12 cellular contexts compared by ENCODE assay signal in genomic region chr12:45973526-45973925, GRCh38. TPM values are rescaled to one million over a fixed set of nuclear protein-coding genes. Genes with fewer than 3 reads are reported as not detected.
DNase-seq lines count a peak whose midpoint lies in the region; TF ChIP-seq lines count a peak whose summit lies in the region.
"Had no signal": no experiment of that assay in that cellular context is flagged by ENCODE, and none has a peak within 500 bp of the region (broad histone marks: within the 10 kb centered on the region; RNA-seq: fewer than 3 reads in every experiment).

No MANE protein-coding gene starts in this region.

- WGBS in GM23248 (ENCODE audit: low coverage in 1 of 2, low lambda C conversion rate in 2 of 2, missing lambda C conversion rate in 2 of 2), 2 experiments, result 44 to 56% methylated on average over 2 of the region's 2 CpGs
- no CpG with 5 or more reads among the region's 2 CpGs for WGBS in mesenchymal stem cell
- WGBS in lower leg skin, 2 donors, result 51 to 74% methylated on average over 2 of the region's 2 CpGs

- H3K14ac ChIP-seq in mesenchymal stem cell (ENCODE audit: low read length in 2 of 2), result no peak overlapping the region

- H2BK120ac ChIP-seq in mesenchymal stem cell (ENCODE audit: low read depth, low read length), result no peak overlapping the region

- H3K23ac ChIP-seq in mesenchymal stem cell (ENCODE audit: low read length in 2 of 2), result no peak overlapping the region

- intact Hi-C loops in tibial artery (cut with DNase I; ENCODE audit: low total_unique reads), result no loop called here
- intact Hi-C loops in lower leg skin (cut with DNase I; ENCODE audit: low total_unique reads), result no loop called here
- intact Hi-C loops in breast epithelium (cut with DNase I; ENCODE audit: low total_unique reads), result no loop called here

- H3K18ac ChIP-seq in mesenchymal stem cell (ENCODE audit: low read depth in 1 of 2, low read length in 2 of 2), result no peak overlapping the region

- no peak overlapping the region for H2AK5ac ChIP-seq in mesenchymal stem cell (ENCODE audit: low read length, severe bottlenecking)

- H3K9ac ChIP-seq in GM23248 (no peak overlapping the region), mesenchymal stem cell (ENCODE audit: low read length) (no peak overlapping the region)

- no peaks in the 10 kb centered on the region for H3K9me3 ChIP-seq in GM23248 (ENCODE audit: low read depth)
- H3K9me3 ChIP-seq in mesenchymal stem cell (ENCODE audit: control insufficient read depth, low read length), result no peaks in the 10 kb centered on the region
- H3K9me3 ChIP-seq in tibial artery, result no peaks in the 10 kb centered on the region
- H3K9me3 ChIP-seq in breast epithelium, result no peaks in the 10 kb centered on the region

- H4K8ac ChIP-seq in mesenchymal stem cell (ENCODE audit: low read length), result no peak overlapping the region

- no peak overlapping the region for H2BK15ac ChIP-seq in mesenchymal stem cell (ENCODE audit: low read depth, poor library complexity, severe bottlenecking)

- H2AFZ ChIP-seq in GM23248, result no peak overlapping the region
- no peak overlapping the region for H2AFZ ChIP-seq in mesenchymal stem cell (ENCODE audit: low read depth, low read length)

- no peak overlapping the region for H4K91ac ChIP-seq in mesenchymal stem cell (ENCODE audit: low read length)

- H3K79me1 ChIP-seq in mesenchymal stem cell (replicated peaks; ENCODE audit: low read length, poor library complexity, severe bottlenecking), result no peaks in the 10 kb centered on the region

- H3K79me2 ChIP-seq in GM23248 (ENCODE audit: insufficient read depth), result peaks cover 98% of the 10 kb centered on the region

- TF ChIP-seq CTCF in BJ (IDR thresholded peaks at IDR 0.05; ENCODE audit: insufficient read depth, low read depth, low read length) (no peak), tibial artery (IDR thresholded peaks at IDR 0.05) (no peak), lower leg skin (IDR thresholded peaks at IDR 0.05) (no peak), breast epithelium (IDR thresholded peaks at IDR 0.05) (no peak)

- H3K4me2 ChIP-seq in GM23248 (ENCODE audit: unreplicated experiment), result peak overlapping the region; percentile 77
- no peak overlapping the region for H3K4me2 ChIP-seq in mesenchymal stem cell (ENCODE audit: low read length, poor library complexity, severe bottlenecking)

- H3F3A ChIP-seq in GM23248 (ENCODE audit: insufficient read depth), result peaks cover 56% of the 10 kb centered on the region

- peaks cover 75% of the 10 kb centered on the region for H3K4me1 ChIP-seq in GM23248 (ENCODE audit: insufficient read depth)
- peaks cover 8% of the 10 kb centered on the region for H3K4me1 ChIP-seq in mesenchymal stem cell (ENCODE audit: control insufficient read depth, insufficient read depth, low read depth, low read length)
- peaks cover 0 to 95% (median 23%) of the 10 kb centered on the region in 4 donors for H3K4me1 ChIP-seq in tibial artery
- no peaks in the 10 kb centered on the region for H3K4me1 ChIP-seq in breast epithelium

- in situ Hi-C loops in GM23248 (cut with MboI), result no loop called here

- no peak overlapping the region for H2BK5ac ChIP-seq in mesenchymal stem cell (ENCODE audit: low read depth, low read length, poor library complexity, severe bottlenecking)

- CTCF ChIA-PET in BJ (lab: Yijun Ruan, JAX), result interaction anchor here (1.0 kb wide), 1 partner anchor 12 kb away, joined by 3 read pairs; no protein-coding TSS in a partner anchor

- peaks cover 2% of the 10 kb centered on the region; the same call in 1 of the 2 replicates for H3K36me3 ChIP-seq in BJ (ENCODE audit: control insufficient read depth, insufficient read depth, low read length)
- H3K36me3 ChIP-seq in GM23248 (ENCODE audit: low read depth), result 0 out of 2 replicates have a peak, but pooled peaks cover 5% of the 10 kb centered on the region
- H3K36me3 ChIP-seq in mesenchymal stem cell (ENCODE audit: control insufficient read depth in 1 of 2, insufficient read depth in 2 of 2, low read depth in 1 of 2, low read length in 2 of 2), result peaks cover 4 to 7% of the 10 kb centered on the region in 2 experiments
- H3K36me3 ChIP-seq in tibial artery, result peaks cover 0 to 6% (median 0%) of the 10 kb centered on the region in 3 donors
- no peaks in the 10 kb centered on the region for H3K36me3 ChIP-seq in breast epithelium

- POLR2A ChIA-PET in BJ (lab: Charles Lee), result interaction anchor here (0.6 kb wide), 1 partner anchor 295 kb away, joined by 3 read pairs; no protein-coding TSS in a partner anchor

- TF ChIP-seq POLR2A in lower leg skin (IDR thresholded peaks at IDR 0.05) (no peak), breast epithelium (IDR thresholded peaks at IDR 0.05) (no peak)

- H2BK12ac ChIP-seq in mesenchymal stem cell (ENCODE audit: low read length in 2 of 2), result no peak overlapping the region

- H4K20me1 ChIP-seq in GM23248 (ENCODE audit: insufficient read depth), result peaks cover 23% of the 10 kb centered on the region; the same call in 1 of the 2 replicates

- H3K27me3 ChIP-seq in BJ (ENCODE audit: control insufficient read depth, insufficient read depth, low read length) (no peaks in the 10 kb centered on the region), GM23248 (replicated peaks; ENCODE audit: insufficient read depth) (no peaks in the 10 kb centered on the region), mesenchymal stem cell (ENCODE audit: control insufficient read depth in 1 of 2, insufficient read depth in 1 of 2, low read length in 2 of 2) (no peaks in the 10 kb centered on the region), tibial artery (no peaks in the 10 kb centered on the region), breast epithelium (no peaks in the 10 kb centered on the region)

- H3K9me2 ChIP-seq in GM23248 (ENCODE audit: insufficient read depth), result no peaks in the 10 kb centered on the region

- H3K27ac ChIP-seq in GM23248 (peak overlapping the region; percentile 40), mesenchymal stem cell (ENCODE audit: low read length, poor library complexity, severe bottlenecking) (peak overlapping the region; percentile 91), tibial artery (peak overlapping the region in 1 of 2 donors; percentile 1), breast epithelium (no peak overlapping the region)

- no peak overlapping the region for H3K4ac ChIP-seq in mesenchymal stem cell (ENCODE audit: low read depth in 1 of 2, low read length in 2 of 2)

- DNase-seq in BJ (ENCODE audit: low read depth) (no peak), GM23248 (peak; percentile 55), amniotic epithelial cell (ENCODE audit: low read depth) (peak; percentile 59), mesenchymal stem cell (no peak), islet precursor cell (no peak), tibial artery (no peak), lower leg skin (ENCODE audit: low spot score in 2 of 2) (no peak), breast epithelium (ENCODE audit: low spot score in 2 of 2) (no peak)
- DNase-seq: activated CD4-positive, CD25-positive, alpha-beta regulatory T cell treated with anti-CD3 and anti-CD28 coated beads, Interleukin-2, amount 50 U/mL, for 72 hours; activated effector memory CD4-positive, alpha-beta T cell treated with Interleukin-2 at 50 U/mL for 16 hours; NCI-H2081 treated with DMSO at 0.1 percent for 48 hours; stimulated activated CD4-positive, alpha-beta T cell treated with anti-CD3 and anti-CD28 coated beads, Interleukin-4, amount 100 ng/mL, for 4 hours had no signal

- H3K4me3 ChIP-seq in BJ (ENCODE audit: low read depth, low read length), result 0 out of 2 replicates have a peak overlapping the region, but pooled peaks have one; percentile 19
- H3K4me3 ChIP-seq in GM23248, result peak overlapping the region; percentile 55
- H3K4me3 ChIP-seq in mesenchymal stem cell (ENCODE audit: insufficient read depth in 1 of 2, low read depth in 1 of 2, low read length in 2 of 2), result no peak overlapping the region
- H3K4me3 ChIP-seq in tibial artery, result no peak overlapping the region
- H3K4me3 ChIP-seq in lower leg skin (ENCODE audit: low read depth, poor library complexity, severe bottlenecking), result no peak overlapping the region
- H3K4me3 ChIP-seq in breast epithelium, result no peak overlapping the region

RNA-seq across cellular contexts. Expression of gene SCAF11, which starts 16.8 kb away (rescaled TPM):
- polyA plus RNA-seq in BJ (2011; rRNA removed) (25.2 and 65.0 TPM in 2 replicates), GM23248 (2016; fragmentation: Nextera tagmentation; extraction: Ambion mirVana) (82.2 and 88.1 TPM in 2 replicates)
- 41.6 and 42.2 TPM in 2 replicates for polyA minus RNA-seq in BJ (2011; rRNA and poly(A)+ RNA removed)
- 68.0 and 70.5 TPM in 2 replicates for total RNA-seq in GM23248 (2014; rRNA removed; shearing (Covaris generic))
- 53.8 TPM for polyA plus RNA-seq in mesenchymal stem cell (2013, experiment 1 of 2)
- 55.9 TPM for polyA plus RNA-seq in mesenchymal stem cell (2013, experiment 2 of 2)
- total RNA-seq in lower leg skin (100 to 1,000 TPM; 109 to 144 (median 135) TPM), breast epithelium (100 to 1,000 TPM; 141 to 195 (median 177) TPM)

Comparison
In these comparisons a context has a peak if more than half of its experiments do, and no peak if none do; other contexts are left out.
1. DNase-seq: peak in GM23248 (single experiment) and amniotic epithelial cell (single experiment); none in BJ (single experiment), mesenchymal stem cell (single experiment), islet precursor cell (single experiment), tibial artery (0 of 2), lower leg skin (0 of 2) and breast epithelium (0 of 2).
2. H3K4me3 ChIP-seq: peak in BJ (single experiment) and GM23248 (single experiment); none in mesenchymal stem cell (0 of 2), tibial artery (0 of 2), lower leg skin (single experiment) and breast epithelium (0 of 3).
3. H3K27ac ChIP-seq: peak in GM23248 (single experiment) and mesenchymal stem cell (single experiment); none in breast epithelium (0 of 2).